27 cellular contexts compared by ENCODE assay signal in the genomic region with DNA sequence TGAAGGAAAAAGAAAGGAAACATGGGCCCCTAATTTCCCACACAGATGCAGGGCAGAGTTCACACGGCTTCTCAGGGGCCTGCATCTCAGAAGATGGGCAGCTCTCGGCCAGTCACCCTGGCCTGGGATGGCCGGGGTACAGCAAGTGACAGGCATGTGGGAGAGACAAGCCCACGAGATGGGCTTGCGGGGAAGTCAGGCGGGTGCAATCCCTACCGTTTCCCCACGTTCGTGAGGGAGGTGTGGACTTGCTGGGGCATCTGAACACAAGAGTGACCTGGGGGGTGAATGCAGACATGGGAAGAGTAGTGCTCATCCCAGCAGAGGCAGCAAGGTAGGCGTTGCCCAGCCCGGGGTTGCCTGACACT.
"Had no signal": no experiment of that assay in that cellular context is flagged by ENCODE, and none has a peak within 500 bp of the region (broad histone marks: within the 10 kb centered on the region; RNA-seq: fewer than 3 reads in every experiment).

No MANE protein-coding gene starts in this region.

- H3K36me3 Mint-ChIP-seq: activated naive CD4-positive, alpha-beta T cell treated with anti-CD3 and anti-CD28 coated beads, Interleukin-2, amount 50 U/mL, for 24 hours; activated naive CD8-positive, alpha-beta T cell treated with anti-CD3 and anti-CD28 coated beads for 36 hours had no signal

- H3K27me3 ChIP-seq: adrenal gland, body of pancreas, colonic mucosa, esophagus squamous epithelium, gastroesophageal sphincter had no signal

- FAIRE-seq: endometrium, endothelial cell of umbilical vein had no signal

- H3K36me3 ChIP-seq: adrenal gland, colonic mucosa, gastroesophageal sphincter had no signal

- H3K4me3 Mint-ChIP-seq: activated CD4-positive, alpha-beta memory T cell treated with anti-CD3 and anti-CD28 coated beads, Interleukin-2, amount 10 ng/mL, durations not matched to agents 7 days and 5 days; activated CD4-positive, alpha-beta T cell treated with anti-CD3 and anti-CD28 coated beads, Interleukin-2, amount 10 ng/mL, durations not matched to agents 7 days and 5 days; activated naive CD4-positive, alpha-beta T cell treated with anti-CD3 and anti-CD28 coated beads for 36 hours; activated naive CD4-positive, alpha-beta T cell treated with anti-CD3 and anti-CD28 coated beads, Interleukin-2, amount 50 U/mL, for 24 hours; activated naive CD8-positive, alpha-beta T cell treated with anti-CD3 and anti-CD28 coated beads for 36 hours; activated naive CD8-positive, alpha-beta T cell treated with anti-CD3 and anti-CD28 coated beads, Interleukin-2, amount 50 U/mL, for 24 hours; activated T-helper 1 cell treated with anti-CD3 and anti-CD28 coated beads, Interleukin-12 subunit alpha, Interleukin-12 subunit beta, Interleukin-2, Interleukin-4 antibody, amounts not matched to agents 30 ng/mL and 10 ng/mL and 1 ng/mL, durations not matched to agents 14 hours and 24 hours and 36 hours had no signal

- H3K27ac Mint-ChIP-seq: activated CD4-positive, alpha-beta memory T cell treated with anti-CD3 and anti-CD28 coated beads, Interleukin-2, amount 10 ng/mL, durations not matched to agents 7 days and 5 days; activated CD4-positive, alpha-beta T cell treated with anti-CD3 and anti-CD28 coated beads, Interleukin-2, amount 10 ng/mL, durations not matched to agents 7 days and 5 days; activated naive CD4-positive, alpha-beta T cell treated with anti-CD3 and anti-CD28 coated beads for 36 hours; activated naive CD4-positive, alpha-beta T cell treated with anti-CD3 and anti-CD28 coated beads, Interleukin-2, amount 50 U/mL, for 24 hours; activated naive CD8-positive, alpha-beta T cell treated with anti-CD3 and anti-CD28 coated beads for 36 hours; activated naive CD8-positive, alpha-beta T cell treated with anti-CD3 and anti-CD28 coated beads, Interleukin-2, amount 50 U/mL, for 24 hours; activated T-helper 1 cell treated with anti-CD3 and anti-CD28 coated beads, Interleukin-12 subunit alpha, Interleukin-12 subunit beta, Interleukin-2, Interleukin-4 antibody, amounts not matched to agents 30 ng/mL and 10 ng/mL and 1 ng/mL, durations not matched to agents 14 hours and 24 hours and 36 hours; activated T-helper 2 cell treated with anti-CD3 and anti-CD28 coated beads, Interferon-gamma antibody, Interleukin-2, Interleukin-4, amounts not matched to agents 10 μg/mL and 5 μg/mL and 100 μg/mL, durations not matched to agents 14 hours and 24 hours and 36 hours had no signal

- ATAC-seq: activated naive CD8-positive, alpha-beta T cell treated with anti-CD3 and anti-CD28 coated beads, Interleukin-2, amount 50 U/mL, for 24 hours; body of pancreas; gastroesophageal sphincter had no signal

- H3K4me3 ChIP-seq: adrenal gland, body of pancreas, colonic mucosa, esophagus squamous epithelium, gastroesophageal sphincter had no signal

- H3K4me1 Mint-ChIP-seq: activated CD4-positive, alpha-beta memory T cell treated with anti-CD3 and anti-CD28 coated beads, Interleukin-2, amount 10 ng/mL, durations not matched to agents 7 days and 5 days; activated CD4-positive, alpha-beta T cell treated with anti-CD3 and anti-CD28 coated beads, Interleukin-2, amount 10 ng/mL, durations not matched to agents 7 days and 5 days; activated naive CD4-positive, alpha-beta T cell treated with anti-CD3 and anti-CD28 coated beads, Interleukin-2, amount 50 U/mL, for 24 hours had no signal

- H3K9me3 Mint-ChIP-seq: activated CD4-positive, alpha-beta T cell treated with anti-CD3 and anti-CD28 coated beads, Interleukin-2, amount 10 ng/mL, durations not matched to agents 7 days and 5 days; activated naive CD4-positive, alpha-beta T cell treated with anti-CD3 and anti-CD28 coated beads, Interleukin-2, amount 50 U/mL, for 24 hours; activated naive CD8-positive, alpha-beta T cell treated with anti-CD3 and anti-CD28 coated beads for 36 hours; activated T-helper 1 cell treated with anti-CD3 and anti-CD28 coated beads, Interleukin-12 subunit alpha, Interleukin-12 subunit beta, Interleukin-2, Interleukin-4 antibody, amounts not matched to agents 30 ng/mL and 10 ng/mL and 1 ng/mL, durations not matched to agents 14 hours and 24 hours and 36 hours; activated T-helper 2 cell treated with anti-CD3 and anti-CD28 coated beads, Interferon-gamma antibody, Interleukin-2, Interleukin-4, amounts not matched to agents 10 μg/mL and 5 μg/mL and 100 μg/mL, durations not matched to agents 14 hours and 24 hours and 36 hours had no signal

- DNase-seq: activated CD4-positive, alpha-beta memory T cell treated with anti-CD3 and anti-CD28 coated beads, Interleukin-2, amount 10 ng/mL, durations not matched to agents 7 days and 5 days; activated CD4-positive, alpha-beta T cell treated with anti-CD3 and anti-CD28 coated beads for 1 hour; activated CD4-positive, alpha-beta T cell treated with anti-CD3 and anti-CD28 coated beads for 4 hours; activated CD4-positive, alpha-beta T cell treated with anti-CD3 and anti-CD28 coated beads, Interleukin-2, amount 10 ng/mL, durations not matched to agents 7 days and 5 days; activated CD4-positive, alpha-beta T cell treated with anti-CD3 and anti-CD28 coated beads, Interleukin-2, amount 50 U/mL, for 4 hours; activated effector memory CD4-positive, alpha-beta T cell treated with anti-CD3 and anti-CD28 coated beads, Interleukin-2, amount 50 U/mL, for 16 hours; activated naive CD4-positive, alpha-beta T cell treated with anti-CD3 and anti-CD28 coated beads for 36 hours; activated naive CD8-positive, alpha-beta T cell treated with anti-CD3 and anti-CD28 coated beads for 36 hours; activated naive CD8-positive, alpha-beta T cell treated with anti-CD3 and anti-CD28 coated beads, Interleukin-2, amount 50 U/mL, for 24 hours; activated T-cell treated with anti-CD3 and anti-CD28 coated beads, Interleukin-2, amount 50 U/mL, for 1 hour; activated T-cell treated with anti-CD3 and anti-CD28 coated beads, Interleukin-2, amount 50 U/mL, for 48 hours; adrenal gland; amygdala; body of pancreas; central memory CD4-positive, alpha-beta T cell; cerebellar nuclear complex; colonic mucosa; effector CD8-positive, alpha-beta T cell; esophagus squamous epithelium; foreskin melanocyte; T-helper 2 cell had no signal
